ENCODE assay signal across 19 cellular contexts in the genomic region with DNA sequence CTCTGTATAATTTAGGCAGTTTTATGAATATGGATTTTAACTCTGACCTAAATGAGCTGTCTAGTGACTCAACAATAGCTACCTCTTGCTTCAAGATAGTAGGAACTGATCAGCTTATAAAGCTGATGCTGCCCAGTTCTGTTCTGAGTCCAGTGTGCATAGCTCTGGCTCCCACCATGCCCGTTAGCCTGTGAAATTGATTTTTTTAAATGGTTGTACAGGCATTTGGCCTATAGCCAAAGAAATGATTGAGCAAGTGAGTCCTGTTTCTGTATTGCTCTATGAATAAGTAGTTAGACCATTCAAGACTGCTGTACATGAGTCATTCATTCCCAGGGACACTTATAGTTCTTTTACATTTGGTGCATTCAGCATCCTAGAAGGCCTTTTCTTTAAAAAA. TPM values are rescaled to one million over a fixed set of nuclear protein-coding genes. Genes with fewer than 3 reads are reported as not detected.
DNase-seq lines count a peak whose midpoint lies in the region; ATAC-seq and TF ChIP-seq lines count a peak whose summit lies in the region.
"Had no signal": no experiment of that assay in that cellular context is flagged by ENCODE, and none has a peak within 500 bp of the region (broad histone marks: within the 10 kb centered on the region; RNA-seq: fewer than 3 reads in every experiment).

No MANE protein-coding gene starts in this region.

- H3K36me3 ChIP-seq in breast epithelium (no peaks in the 10 kb centered on the region), upper lobe of left lung (no peaks in the 10 kb centered on the region)
- H3K36me3 ChIP-seq: MG63 had no signal

- no peak overlapping the region for H3K4me3 Mint-ChIP-seq in MCF 10A (ENCODE audit: unreplicated experiment)
- H3K4me3 Mint-ChIP-seq: activated CD4-positive, alpha-beta T cell treated with anti-CD3 and anti-CD28 coated beads, Interleukin-2, amount 10 ng/mL, durations not matched to agents 24 days and 14 days; activated naive CD8-positive, alpha-beta T cell; naive B cell had no signal

- H3K9me3 ChIP-seq in breast epithelium (no peaks in the 10 kb centered on the region), upper lobe of left lung (no peaks in the 10 kb centered on the region)
- H3K9me3 ChIP-seq: Caco-2, MG63 had no signal

- no TSS peak for BruUV-seq in MCF 10A (replicated peaks; lab: Mats Ljungman, UMichigan)

- no peak overlapping the region for H3K4me3 ChIP-seq in breast epithelium
- no peak overlapping the region for H3K4me3 ChIP-seq in upper lobe of left lung
- H3K4me3 ChIP-seq: MG63 had no signal

- peaks cover 7% of the 10 kb centered on the region for H3K9me3 Mint-ChIP-seq in MCF 10A (ENCODE audit: unreplicated experiment)
- H3K9me3 Mint-ChIP-seq: activated CD4-positive, alpha-beta T cell treated with anti-CD3 and anti-CD28 coated beads, Interleukin-2, amount 10 ng/mL, durations not matched to agents 24 days and 14 days had no signal

- ATAC-seq in foreskin keratinocyte (peak; percentile 71), GM18907 (IDR thresholded peaks at IDR 0.05; ENCODE audit: unreplicated experiment) (no peak), GM21515 (IDR thresholded peaks at IDR 0.05; ENCODE audit: unreplicated experiment) (no peak), upper lobe of left lung (ENCODE audit: low FRiP score in 2 of 2) (no peak)

- no peak for TF ChIP-seq EP300 in upper lobe of left lung (IDR thresholded peaks at IDR 0.05)

- WGBS in upper lobe of left lung, 2 donors = 61 to 80% methylated on average over 1 of the region's 1 CpG

- peaks cover 41% of the 10 kb centered on the region for H3K4me1 Mint-ChIP-seq in MCF 10A (ENCODE audit: insufficient read depth, unreplicated experiment)
- H3K4me1 Mint-ChIP-seq: activated CD4-positive, alpha-beta T cell treated with anti-CD3 and anti-CD28 coated beads, Interleukin-2, amount 10 ng/mL, durations not matched to agents 24 days and 14 days had no signal

- TF ChIP-seq POLR2A in breast epithelium (IDR thresholded peaks at IDR 0.05) = no peak
- TF ChIP-seq POLR2A in upper lobe of left lung (IDR thresholded peaks at IDR 0.05) = no peak

- H3K4me1 ChIP-seq in breast epithelium (no peaks in the 10 kb centered on the region), foreskin keratinocyte (peaks cover 29% of the 10 kb centered on the region), upper lobe of left lung (peaks cover 0 to 5% (median 2%) of the 10 kb centered on the region in 4 donors)

- TF ChIP-seq CTCF in MCF 10A (IDR thresholded peaks at IDR 0.05; ENCODE audit: unreplicated experiment) (no peak), breast epithelium (IDR thresholded peaks at IDR 0.05) (no peak), foreskin keratinocyte (conservative IDR thresholded peaks at IDR 0.05) (no peak), upper lobe of left lung (IDR thresholded peaks at IDR 0.05) (no peak)

- CTCF ChIA-PET in MCF 10A (lab: Yijun Ruan, JAX) = interaction anchor here (0.6 to 1.1 kb wide), 4 partner anchors 40 to 109 kb away, joined by 3 to 4 read pairs (median 3); no protein-coding TSS in a partner anchor

- intact Hi-C loops in MCF 10A (cut with micrococcal nuclease) (no loop called here), breast epithelium (cut with DNase I; ENCODE audit: low total_unique reads) (no loop called here)

- DNase-seq in MCF 10A (ENCODE audit: unreplicated experiment) (peak; percentile 64), breast epithelium (ENCODE audit: low spot score in 2 of 2) (no peak), amniotic epithelial cell (ENCODE audit: low read depth) (peak; percentile 68), foreskin keratinocyte (peak in 1 of 2 donors; percentile 78), KG1 (lab: John Stamatoyannopoulos, UW) (no peak), upper lobe of left lung (no peak)
- DNase-seq: ACHN; activated CD4-positive, alpha-beta T cell treated with anti-CD3 and anti-CD28 coated beads, Interleukin-2, amount 10 ng/mL, durations not matched to agents 24 days and 14 days; activated T-cell treated with anti-CD3 and anti-CD28 coated beads for 4 hours; Caco-2; hippocampal formation; MG63; naive B cell; NCI-H2029; NCI-H82 had no signal

- POLR2A ChIA-PET in MCF 10A (lab: Yijun Ruan, JAX) = interaction anchor here (0.6 to 2.0 kb wide), 7 partner anchors 9 to 165 kb away, joined by 3 to 11 read pairs (median 4); no protein-coding TSS in a partner anchor

- no peaks in the 10 kb centered on the region for H3K36me3 Mint-ChIP-seq in MCF 10A (ENCODE audit: insufficient read depth, unreplicated experiment)
- H3K36me3 Mint-ChIP-seq: activated naive CD8-positive, alpha-beta T cell had no signal

- H3K27me3 ChIP-seq in breast epithelium = no peaks in the 10 kb centered on the region
- H3K27me3 ChIP-seq in foreskin keratinocyte = no peaks in the 10 kb centered on the region
- H3K27me3 ChIP-seq in upper lobe of left lung = no peaks in the 10 kb centered on the region
- H3K27me3 ChIP-seq: MG63 had no signal

- H3K27ac Mint-ChIP-seq in MCF 10A (ENCODE audit: low read depth, unreplicated experiment) = no peak overlapping the region
- H3K27ac Mint-ChIP-seq: activated CD4-positive, alpha-beta T cell treated with anti-CD3 and anti-CD28 coated beads, Interleukin-2, amount 10 ng/mL, durations not matched to agents 24 days and 14 days; activated naive CD8-positive, alpha-beta T cell; progenitor cell of endocrine pancreas had no signal

- H3K27me3 Mint-ChIP-seq in MCF 10A (ENCODE audit: insufficient read depth, unreplicated experiment) = no peaks in the 10 kb centered on the region
- H3K27me3 Mint-ChIP-seq: naive B cell, progenitor cell of endocrine pancreas had no signal

- H3K27ac ChIP-seq in breast epithelium (no peak overlapping the region), foreskin keratinocyte (no peak overlapping the region), upper lobe of left lung (no peak overlapping the region)

RNA-seq across cellular contexts. Expression of a gene that starts 36.4 kb away (rescaled TPM):
- 60.6 and 63.5 TPM in 2 replicates for total RNA-seq in MCF 10A (2022)
- 10 to 100 TPM; 28.5 to 44.6 (median 36.2) TPM for total RNA-seq in breast epithelium
- 14.8 TPM in 2 replicates for total RNA-seq in foreskin keratinocyte
- 4.4 and 4.6 TPM in 2 replicates for polyA plus RNA-seq in foreskin keratinocyte
- total RNA-seq in upper lobe of left lung = 10 to 100 TPM; 26.0 to 68.3 (median 37.0) TPM

Comparison
In these comparisons a context has a peak if more than half of its experiments do, and no peak if none do; other contexts are left out.
1. DNase-seq: peak in MCF 10A (single experiment) and amniotic epithelial cell (single experiment); none in breast epithelium (0 of 2), KG1 (single experiment) and upper lobe of left lung (0 of 2).